In genomic region chr12:54412348-54412747, GRCh38 we compare ENCODE assay signal across 11 cellular contexts. TPM values are rescaled to one million over a fixed set of nuclear protein-coding genes. Genes with fewer than 3 reads are reported as not detected.
DNase-seq lines count a peak whose midpoint lies in the region; ATAC-seq and TF ChIP-seq lines count a peak whose summit lies in the region.
"Had no signal": no experiment of that assay in that cellular context is flagged by ENCODE, and none has a peak within 500 bp of the region (broad histone marks: within the 10 kb centered on the region; RNA-seq: fewer than 3 reads in every experiment).

No MANE protein-coding gene starts in this region.

- no peaks in the 10 kb centered on the region for H3K9me3 ChIP-seq in fibroblast of lung (ENCODE audit: control insufficient read depth, insufficient read depth, low read depth, low read length)

- peaks cover 84% of the 10 kb centered on the region for H3K79me2 ChIP-seq in fibroblast of lung (ENCODE audit: control insufficient read depth, insufficient read depth, low read length)

- peak; percentile 31 for DNase-seq in CD1c-positive myeloid dendritic cell (ENCODE audit: extremely low spot score)
- no peak for DNase-seq in fibroblast of lung (ENCODE audit: low read depth in 2 of 2)
- no peak for DNase-seq in sciatic nerve (ENCODE audit: low spot score)
- no peak for DNase-seq in activated CD4-positive, CD25-positive, alpha-beta regulatory T cell (lab: John Stamatoyannopoulos, UW)
- no peak for DNase-seq in DMS79 treated with DMSO at 0.1 percent for 48 hours (lab: John Stamatoyannopoulos, UW)
- DNase-seq: DMS53 had no signal

- ATAC-seq in SK-N-SH treated with all-trans-retinoic acid at 6 μM for 48 hours (peak; percentile 2; the same call in 1 of the 3 replicates), sciatic nerve (peak; percentile 48), HG03342 (IDR thresholded peaks at IDR 0.05; ENCODE audit: unreplicated experiment) (no peak), HG02970 (IDR thresholded peaks at IDR 0.05; ENCODE audit: low FRiP score, unreplicated experiment) (no peak)

- no peak for TF ChIP-seq CTCF in fibroblast of lung (conservative IDR thresholded peaks at IDR 0.05 in 1 of 2, IDR thresholded peaks at IDR 0.05 in 1 of 2; ENCODE audit: low read depth in 1 of 2, low read length in 2 of 2)

- intact Hi-C loops in sciatic nerve (cut with DNase I): no loop called here

- H4K20me1 ChIP-seq in fibroblast of lung (ENCODE audit: control insufficient read depth, extremely low read depth, insufficient read depth, low read length): no peaks in the 10 kb centered on the region

- no peak overlapping the region for H3K4me3 ChIP-seq in fibroblast of lung (replicated peaks in 1 of 4; ENCODE audit: control extremely low read depth in 1 of 4, insufficient read depth in 1 of 4, low read depth in 3 of 4, low read length in 4 of 4)

- peaks cover 39% of the 10 kb centered on the region for H3K4me1 ChIP-seq in fibroblast of lung (ENCODE audit: control insufficient read depth, extremely low read depth, insufficient read depth, low read length)

- no peak overlapping the region for H2AFZ ChIP-seq in fibroblast of lung (ENCODE audit: low read length)

- H3K9ac ChIP-seq in fibroblast of lung (ENCODE audit: insufficient read depth, low read length): no peak overlapping the region

- H3K27ac ChIP-seq in fibroblast of lung (ENCODE audit: insufficient read depth, low read length): peak overlapping the region; percentile 44

- no peaks in the 10 kb centered on the region for H3K27me3 ChIP-seq in fibroblast of lung (ENCODE audit: control insufficient read depth, insufficient read depth, low read length)

- peaks cover 21% of the 10 kb centered on the region for H3K36me3 ChIP-seq in fibroblast of lung (ENCODE audit: control insufficient read depth, insufficient read depth, low read length)

- H3K4me2 ChIP-seq in fibroblast of lung (ENCODE audit: extremely low read depth, insufficient read depth, low read length): peak overlapping the region; percentile 27

TF ChIP-seq in SK-N-SH treated with all-trans-retinoic acid at 6 μM for 48 hours, 23 proteins besides CTCF, POLR2A, EP300 and RAD21:
- TF ChIP-seq ZFP30 (CRISPR knock-in tag; IDR thresholded peaks at IDR 0.05) (no peak), CREB5 (CRISPR knock-in tag; IDR thresholded peaks at IDR 0.05; ENCODE audit: low read depth) (no peak), PPARA (CRISPR knock-in tag; IDR thresholded peaks at IDR 0.05; ENCODE audit: borderline replicate concordance) (no peak), POU6F1 (CRISPR knock-in tag; IDR thresholded peaks at IDR 0.05; ENCODE audit: borderline replicate concordance, low read depth) (no peak), ESRRG (CRISPR knock-in tag; IDR thresholded peaks at IDR 0.05) (no peak), TOX (CRISPR knock-in tag; IDR thresholded peaks at IDR 0.05; ENCODE audit: borderline replicate concordance) (no peak), RARB (CRISPR knock-in tag; IDR thresholded peaks at IDR 0.05) (no peak), TSHZ2 (CRISPR knock-in tag; IDR thresholded peaks at IDR 0.05) (no peak)

RNA-seq across cellular contexts. Expression of gene ITGA5, which starts 6.7 kb away (rescaled TPM):
- total RNA-seq in fibroblast of lung (133 and 232 TPM in 2 replicates), sciatic nerve (82.3 TPM)
- 162 and 199 TPM in 2 replicates for polyA plus RNA-seq in fibroblast of lung
- polyA plus RNA-seq in fibroblast of lung (2012): 222 and 301 TPM in 2 replicates
- 571 and 815 TPM in 2 replicates for polyA minus RNA-seq in fibroblast of lung (ENCODE audit: low replicate concordance)
- polyA plus RNA-seq: neural cell had no signal

RNA-seq across cellular contexts. Expression of gene ZNF385A, which starts 27.8 kb away (rescaled TPM):
- 2.3 and 3.3 TPM in 2 replicates for total RNA-seq in fibroblast of lung
- 0.64 and 0.69 TPM in 2 replicates for polyA plus RNA-seq in fibroblast of lung
- polyA plus RNA-seq in fibroblast of lung (2012): 4.3 and 6.1 TPM in 2 replicates
- 12.6 and 14.3 TPM in 2 replicates for polyA minus RNA-seq in fibroblast of lung (ENCODE audit: low replicate concordance)
- total RNA-seq in sciatic nerve: 12.0 TPM

RNA-seq across cellular contexts. Expression of gene GPR84, which starts 48.1 kb away (rescaled TPM):
- total RNA-seq in fibroblast of lung (not detected in 2 replicates), sciatic nerve (0.53 TPM)
- polyA plus RNA-seq in fibroblast of lung: 0.03 TPM in 1 of 2 replicates, not detected in the other
- not detected in 2 replicates for polyA plus RNA-seq in fibroblast of lung (2012)
- not detected in 2 replicates for polyA minus RNA-seq in fibroblast of lung (ENCODE audit: low replicate concordance)
- total RNA-seq: M059J had no signal
- polyA plus RNA-seq: neural cell had no signal

Comparison
In these comparisons a context has a peak if more than half of its experiments do, and no peak if none do; other contexts are left out.
1. ATAC-seq: peak in SK-N-SH treated with all-trans-retinoic acid at 6 μM for 48 hours (single experiment) and sciatic nerve (single experiment); none in HG03342 (single experiment) and HG02970 (single experiment).